9 cellular contexts compared by ENCODE assay signal in the genomic region with DNA sequence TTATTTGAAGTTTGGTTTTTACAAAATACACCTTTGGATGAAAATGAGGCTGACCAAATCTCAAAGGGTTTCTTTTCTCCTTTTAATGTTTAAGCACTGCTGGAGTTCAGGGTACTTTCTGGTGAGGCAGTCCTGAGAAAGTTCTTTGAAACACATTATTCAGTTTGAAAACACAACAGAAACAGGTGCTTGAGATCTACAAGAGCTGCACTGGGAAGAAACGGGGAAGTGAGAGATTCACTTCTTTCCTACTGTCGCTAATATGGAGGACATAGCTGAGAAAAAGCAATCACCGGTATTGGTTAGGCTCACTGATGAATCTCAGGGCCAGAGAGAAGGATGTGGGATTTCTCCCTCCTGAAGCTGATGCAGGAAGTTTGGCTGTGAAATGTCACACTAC. TPM values are rescaled to one million over a fixed set of nuclear protein-coding genes. Genes with fewer than 3 reads are reported as not detected.
DNase-seq lines count a peak whose midpoint lies in the region; ATAC-seq and TF ChIP-seq lines count a peak whose summit lies in the region.
"Had no signal": no experiment of that assay in that cellular context is flagged by ENCODE, and none has a peak within 500 bp of the region (broad histone marks: within the 10 kb centered on the region; RNA-seq: fewer than 3 reads in every experiment).

No MANE protein-coding gene starts in this region.

- H3K27ac Mint-ChIP-seq in naive thymus-derived CD8-positive, alpha-beta T cell: peak overlapping the region in 1 of 10 donors; percentile 33

- peaks cover 0 to 10% (median 5%) of the 10 kb centered on the region in 3 donors for H3K36me3 Mint-ChIP-seq in naive thymus-derived CD8-positive, alpha-beta T cell

- peaks cover 3 to 14% (median 7%) of the 10 kb centered on the region in 5 donors for H3K27me3 Mint-ChIP-seq in naive thymus-derived CD8-positive, alpha-beta T cell

- DNase-seq in GM10266 (ENCODE audit: extremely low spot score): peak; percentile 45
- no peak for DNase-seq in naive thymus-derived CD8-positive, alpha-beta T cell
- DNase-seq in omental fat pad (ENCODE audit: low spot score): no peak
- DNase-seq in hepatic stellate cell (ENCODE audit: low spot score): no peak
- no peak for DNase-seq in stimulated activated CD4-positive, alpha-beta T cell treated with anti-CD3 and anti-CD28 coated beads, Interleukin-2, amount 100 ng/mL, for 24 hours
- DNase-seq: effector memory CD4-positive, alpha-beta T cell had no signal

- peaks cover 0 to 16% (median 0%) of the 10 kb centered on the region in 4 donors for H3K4me1 Mint-ChIP-seq in naive thymus-derived CD8-positive, alpha-beta T cell

- ATAC-seq in GM19397 (IDR thresholded peaks at IDR 0.05; ENCODE audit: unreplicated experiment) (peak; percentile 74), HG02840 (IDR thresholded peaks at IDR 0.05; ENCODE audit: low FRiP score, unreplicated experiment) (peak; percentile 86), HG03521 (IDR thresholded peaks at IDR 0.05; ENCODE audit: unreplicated experiment) (peak; percentile 56), omental fat pad (ENCODE audit: low FRiP score) (no peak)
- ATAC-seq in naive thymus-derived CD8-positive, alpha-beta T cell: no peak

- peaks cover 0 to 35% (median 8%) of the 10 kb centered on the region in 9 donors for H3K9me3 Mint-ChIP-seq in naive thymus-derived CD8-positive, alpha-beta T cell

- TF ChIP-seq CTCF in GM10266 (IDR thresholded peaks at IDR 0.05; ENCODE audit: control insufficient read depth, insufficient read depth, low read depth, missing control alignments) (no peak), omental fat pad (IDR thresholded peaks at IDR 0.05) (no peak)

- no peak overlapping the region for H3K4me3 Mint-ChIP-seq in naive thymus-derived CD8-positive, alpha-beta T cell

- POLR2A ChIA-PET in naive thymus-derived CD8-positive, alpha-beta T cell (lab: Charles Lee): no interaction called here

RNA-seq across cellular contexts. Expression of a gene that starts 22.9 kb away (rescaled TPM):
- total RNA-seq in naive thymus-derived CD8-positive, alpha-beta T cell: 1 to 10 TPM; 3.7 to 4.1 TPM
- polyA plus RNA-seq in naive thymus-derived CD8-positive, alpha-beta T cell: under 1 TPM; 0.14 to 0.30 (median 0.28) TPM
- total RNA-seq in omental fat pad: 10 to 100 TPM in 1 of 4 donors, 1 to 10 TPM in 3; 7.0 to 11.9 (median 8.8) TPM

Comparison
In these comparisons a context has a peak if more than half of its experiments do, and no peak if none do; other contexts are left out.
1. ATAC-seq: peak in GM19397 (single experiment), HG02840 (single experiment) and HG03521 (single experiment); none in naive thymus-derived CD8-positive, alpha-beta T cell (0 of 2) and omental fat pad (single experiment).